Comparison of ENCODE assay signal across 8 cellular contexts in the genomic region with DNA sequence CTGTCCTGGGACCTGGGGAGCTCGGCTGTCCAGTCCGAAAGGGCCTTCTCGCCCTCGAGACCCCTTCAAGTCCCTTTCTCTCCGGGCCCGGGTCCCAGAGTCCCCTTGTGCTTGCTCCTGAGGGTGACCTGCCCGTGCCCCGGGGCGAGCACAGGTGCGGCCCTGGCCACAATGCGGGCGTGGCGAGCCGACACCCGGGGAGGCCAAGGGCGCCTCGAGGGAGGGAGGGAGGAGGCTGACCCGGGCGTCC. TPM values are rescaled to one million over a fixed set of nuclear protein-coding genes. Genes with fewer than 3 reads are reported as not detected.
DNase-seq lines count a peak whose midpoint lies in the region; ATAC-seq, FAIRE-seq and TF ChIP-seq lines count a peak whose summit lies in the region.

No MANE protein-coding gene starts in this region.

- H3K9me1 ChIP-seq in K562 (ENCODE audit: control insufficient read depth, insufficient read depth, low read length), result no peaks in the 10 kb centered on the region

- H3K4me1 ChIP-seq in H9 (ENCODE audit: insufficient read depth, low read length), result peaks cover 9% of the 10 kb centered on the region
- H3K4me1 ChIP-seq in K562 (replicated peaks in 1 of 2; ENCODE audit: control insufficient read depth in 2 of 2, insufficient read depth in 2 of 2, low read length in 2 of 2), result peaks cover 16 to 23% of the 10 kb centered on the region in 2 experiments; a peak in 4 of 5 replicates
- H3K4me1 ChIP-seq in mucosa of descending colon (ENCODE audit: low read depth), result peaks cover 15% of the 10 kb centered on the region

- no peak overlapping the region for H4K5ac ChIP-seq in H9 (ENCODE audit: insufficient read length, low read depth, low read length)

- no peak overlapping the region for H3T11ph ChIP-seq in H9 (ENCODE audit: low read length)

- no peak overlapping the region for H3K56ac ChIP-seq in H9 (ENCODE audit: insufficient read length, low read depth, low read length)

- H4K20me1 ChIP-seq in H9 (ENCODE audit: control insufficient read depth, insufficient read depth, insufficient read length) (no peaks in the 10 kb centered on the region), K562 (replicated peaks; ENCODE audit: control insufficient read depth, insufficient read depth, low read length) (0 out of 2 replicates have a peak, but pooled peaks cover 13% of the 10 kb centered on the region)

- no peak for TF ChIP-seq POLR2A in K562 (conservative IDR thresholded peaks at IDR 0.05)

- no peak for ATAC-seq in K562
- ATAC-seq in mucosa of descending colon, result no peak
- no peak for ATAC-seq in GM19324 (IDR thresholded peaks at IDR 0.05; ENCODE audit: low FRiP score, unreplicated experiment)
- ATAC-seq in HG02798 (IDR thresholded peaks at IDR 0.05; ENCODE audit: poor library complexity, unreplicated experiment), result no peak

- peaks cover 39 to 44% of the 10 kb centered on the region in 2 experiments for H3K4me1 Mint-ChIP-seq in H9

- H3K23me2 ChIP-seq in H9 (ENCODE audit: insufficient read length, low read depth, low read length, poor library complexity, severe bottlenecking), result peaks cover 6% of the 10 kb centered on the region

- H2BK120ac ChIP-seq in H9 (ENCODE audit: low read depth, low read length, poor library complexity, severe bottlenecking), result no peak overlapping the region

- H3K27me3 ChIP-seq in H9 (ENCODE audit: insufficient read depth, low read length) (no peaks in the 10 kb centered on the region), K562 (ENCODE audit: control insufficient read depth in 2 of 2, insufficient read depth in 2 of 2, low read length in 2 of 2) (peaks cover 4 to 8% of the 10 kb centered on the region in 2 experiments; a peak in 4 of 5 replicates)

- H3K9me3 ChIP-seq in H9 (ENCODE audit: control insufficient read depth, low read depth, low read length) (no peaks in the 10 kb centered on the region), K562 (replicated peaks; ENCODE audit: control insufficient read depth, insufficient read depth, low read depth, low read length) (no peaks in the 10 kb centered on the region), mucosa of descending colon (no peaks in the 10 kb centered on the region)

- TF ChIP-seq EP300 in K562 (IDR thresholded peaks at IDR 0.05; ENCODE audit: low read length), result no peak

- H2BK15ac ChIP-seq in H9 (ENCODE audit: low read depth, low read length), result no peak overlapping the region

- no CpG with 5 or more reads among the region's 19 CpGs for WGBS in H9 (ENCODE audit: extremely low coverage, insufficient read length, low lambda C conversion rate)
- 2% methylated on average over 11 of the region's 19 CpGs for WGBS in K562 (ENCODE audit: insufficient coverage, low coverage, missing lambda C conversion rate)

- no peak overlapping the region for H3K9ac ChIP-seq in H9 (ENCODE audit: extremely low read depth, insufficient read length, low read length)
- peak overlapping the region; percentile 23 to 83; a peak in 2 of 4 replicates for H3K9ac ChIP-seq in K562 (ENCODE audit: insufficient read depth in 1 of 2, low read depth in 2 of 2, low read length in 2 of 2)

- H3K4me3 ChIP-seq in K562 (peak overlapping the region; percentile 84), mucosa of descending colon (peak overlapping the region; percentile 66)

- DNase-seq in H9 (peak; percentile 53), K562 (ENCODE audit: extremely low read depth in 1 of 4, low spot score in 3 of 4) (no peak), mucosa of descending colon (no peak), AG20443 (ENCODE audit: low spot score) (no peak), NCI-H1436 treated with DMSO at 0.1 percent for 48 hours (lab: John Stamatoyannopoulos, UW) (no peak)

- in situ Hi-C loops in K562 (cut with MboI), result no loop called here

- H3K79me1 ChIP-seq in H9 (ENCODE audit: insufficient read depth, low read depth, low read length, poor library complexity, severe bottlenecking), result no peaks in the 10 kb centered on the region

- no peak overlapping the region for H2AK5ac ChIP-seq in H9 (ENCODE audit: insufficient read length, low read length)

- no TSS peak for BruUV-seq in K562 (replicated peaks; lab: Mats Ljungman, UMichigan)

- H3K36me3 ChIP-seq in K562 (ENCODE audit: control insufficient read depth, insufficient read depth, low read length) (no peaks in the 10 kb centered on the region), mucosa of descending colon (ENCODE audit: low read depth) (no peaks in the 10 kb centered on the region)

- H3K27ac ChIP-seq in 22Rv1 (peak overlapping the region; percentile 89), H9 (ENCODE audit: insufficient read length, low read depth, low read length) (no peak overlapping the region), K562 (ENCODE audit: extremely low read depth, low read depth, low read length) (no peak overlapping the region)

- intact Hi-C loops in K562 (cut with micrococcal nuclease) (loop anchor here (5.0 kb wide), 2 partner anchors 47 to 137 kb away; no protein-coding TSS in a partner anchor), mucosa of descending colon (cut with DNase I, micrococcal nuclease) (no loop called here)

- H3K36me3 Mint-ChIP-seq in H9 (ENCODE audit: insufficient read depth in 1 of 3, low read depth in 3 of 3), result no peaks in the 10 kb centered on the region; a peak in 1 of 7 replicates

- TF ChIP-seq CTCF in 22Rv1 (IDR thresholded peaks at IDR 0.05) (no peak), H9 (conservative IDR thresholded peaks at IDR 0.05) (no peak), K562 (IDR thresholded peaks at IDR 0.05 in 2 of 3, conservative IDR thresholded peaks at IDR 0.05 in 1 of 3; ENCODE audit: insufficient read depth in 2 of 3, low read depth in 1 of 3, low read length in 3 of 3) (no peak), mucosa of descending colon (IDR thresholded peaks at IDR 0.05) (no peak)

- peak overlapping the region in 1 of 3 experiments; percentile 80; a peak in 1 of 7 replicates for H3K27ac Mint-ChIP-seq in H9

- peaks cover 3% of the 10 kb centered on the region for H3K27me3 Mint-ChIP-seq in H9 (ENCODE audit: low read depth)

- no peak overlapping the region for H2BK20ac ChIP-seq in H9 (ENCODE audit: low read depth, low read length, poor library complexity, severe bottlenecking)

- no peak overlapping the region for H3K14ac ChIP-seq in H9 (ENCODE audit: insufficient read depth, low read length)

- H3K9me3 Mint-ChIP-seq in H9, result no peaks in the 10 kb centered on the region

- no peak overlapping the region for H3K23ac ChIP-seq in H9 (ENCODE audit: insufficient read length, low read depth, low read length)

- TF ChIP-seq RAD21 in K562 (CRISPR knock-in tag; conservative IDR thresholded peaks at IDR 0.05 in 1 of 2, IDR thresholded peaks at IDR 0.05 in 1 of 2), result no peak

- no peak overlapping the region for H3K4ac ChIP-seq in H9 (ENCODE audit: low read depth, low read length)

- H2BK12ac ChIP-seq in H9 (ENCODE audit: insufficient read length, low read depth, low read length), result no peak overlapping the region

- POLR2A ChIA-PET in K562 (lab: Yijun Ruan, JAX), result interaction anchor here (0.5 to 0.9 kb wide), 2 partner anchors 17 to 354 kb away, joined by 3 read pairs; no protein-coding TSS in a partner anchor

- H2AFZ ChIP-seq in H9 (ENCODE audit: low read length) (no peak overlapping the region), K562 (ENCODE audit: low read depth, low read length) (peak overlapping the region; percentile 72)

- peak overlapping the region; percentile 57 to 75 for H3K4me3 Mint-ChIP-seq in H9

- CTCF ChIA-PET in K562 (lab: Yijun Ruan, JAX; ENCODE audit: low intra/inter-chr PET ratio), result no interaction called here

- H4K8ac ChIP-seq in H9 (replicated peaks; ENCODE audit: insufficient read length, low read depth, low read length), result no peak overlapping the region

- FAIRE-seq in K562 (lab: Jason Lieb, UNC), result no peak

- H2BK5ac ChIP-seq in H9 (ENCODE audit: insufficient read length, low read length), result no peak overlapping the region

- peaks cover 4% of the 10 kb centered on the region; the same call in 1 of the 2 replicates for H3K79me2 ChIP-seq in H9 (ENCODE audit: insufficient read depth, low read length)
- peaks cover 33% of the 10 kb centered on the region for H3K79me2 ChIP-seq in K562 (ENCODE audit: control insufficient read depth, insufficient read depth, low read length)

- no peak overlapping the region for H4K91ac ChIP-seq in H9 (ENCODE audit: insufficient read length, low read depth, low read length)

- H3K4me2 ChIP-seq in H9 (ENCODE audit: insufficient read depth, insufficient read length, low read length) (peak overlapping the region; percentile 17), K562 (ENCODE audit: insufficient read depth, low read length) (peak overlapping the region; percentile 64)

- H3K18ac ChIP-seq in H9 (ENCODE audit: insufficient read length, low read depth, low read length), result no peak overlapping the region

TF ChIP-seq in K562, 482 proteins besides CTCF, POLR2A, EP300 and RAD21 (continues in another document):
- TF ChIP-seq ZNF263 (CRISPR knock-in tag; IDR thresholded peaks at IDR 0.05; ENCODE audit: borderline replicate concordance) (no peak), ZFX (CRISPR knock-in tag; IDR thresholded peaks at IDR 0.05) (peak; percentile 51)

RNA-seq across cellular contexts. Expression of gene MEF2A, which starts 0.8 kb away (rescaled TPM):
- total RNA-seq in H9 (2021), result 20.7 and 25.2 TPM in 2 replicates
- 8.8 and 37.5 TPM in 2 replicates for total RNA-seq in K562 (2011; cell fraction: chromatin; rRNA removed; ENCODE audit: low replicate concordance)
- 4.5 and 5.9 TPM in 2 replicates for total RNA-seq in K562 (2011; cell fraction: nucleolus; rRNA removed)
- 6.2 and 9.9 TPM in 2 replicates for total RNA-seq in K562 (2011; cell fraction: nucleoplasm; rRNA removed)
- total RNA-seq in K562 (2014; rRNA removed), result 7.7 and 7.8 TPM in 2 replicates
- total RNA-seq in K562 (2014; rRNA removed; fragmentation: Illumina TruSeq; extraction: Trizol), result 10.6 and 10.7 TPM in 2 replicates
- total RNA-seq in K562 (2015; rRNA removed; fragmentation: Illumina TruSeq; extraction: Trizol), result 7.6 and 8.3 TPM in 2 replicates
- total RNA-seq in K562 (2021), result 9.6 and 10.9 TPM in 2 replicates
- polyA plus RNA-seq in K562 (2011; rRNA removed), result 8.8 and 9.7 TPM in 2 replicates
- 5.3 and 5.4 TPM in 2 replicates for polyA plus RNA-seq in K562 (2011; cell fraction: cytosol; rRNA removed)
- polyA plus RNA-seq in K562 (2011; cell fraction: nucleus; rRNA removed), result 14.6 and 15.6 TPM in 2 replicates
- polyA plus RNA-seq in K562 (2012), result 5.6 and 7.3 TPM in 2 replicates
- 8.7 and 9.1 TPM in 2 replicates for polyA plus RNA-seq in K562 (2014; fragmentation: Illumina TruSeq; extraction: Trizol)
- 1 to 10 TPM; 1.6 to 2.1 TPM for polyA plus RNA-seq in K562 (2014; fragmentation: Nextera tagmentation; extraction: Ambion mirVana)
- 7.6 and 18.7 TPM in 2 replicates for polyA plus RNA-seq in K562 (2014; rRNA removed)
- 8.9 and 9.9 TPM in 2 replicates for polyA minus RNA-seq in K562 (2011; rRNA and poly(A)+ RNA removed)
- polyA minus RNA-seq in K562 (2011; cell fraction: cytosol; rRNA and poly(A)+ RNA removed), result 5.5 and 6.5 TPM in 2 replicates
- polyA minus RNA-seq in K562 (2011; cell fraction: nucleus; rRNA and poly(A)+ RNA removed), result 11.2 and 14.4 TPM in 2 replicates
- total RNA-seq in mucosa of descending colon, result 10 to 100 TPM; 33.5 to 61.7 (median 34.7) TPM
